16 cellular contexts compared by ENCODE assay signal in the genomic region with DNA sequence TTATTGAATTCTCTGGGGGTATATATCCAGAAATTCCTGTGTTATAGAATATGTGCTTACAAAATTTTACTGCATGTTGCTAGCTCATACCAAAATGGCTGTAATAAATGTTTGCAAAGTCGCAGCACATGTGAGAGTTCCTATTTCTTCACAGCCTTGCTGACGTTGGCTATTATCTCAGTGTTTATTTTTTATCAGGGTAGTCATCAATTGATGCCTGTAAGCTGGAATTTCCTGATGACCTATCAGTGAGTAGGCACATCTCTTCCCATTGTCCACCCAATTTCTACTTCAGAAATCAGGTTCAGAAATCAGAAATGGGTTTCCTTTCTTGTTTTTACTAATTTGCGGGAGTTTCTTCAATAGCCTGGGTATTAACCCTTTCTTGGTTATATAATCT.
DNase-seq lines count a peak whose midpoint lies in the region; ATAC-seq, FAIRE-seq and TF ChIP-seq lines count a peak whose summit lies in the region.
"Had no signal": no experiment of that assay in that cellular context is flagged by ENCODE, and none has a peak within 500 bp of the region (broad histone marks: within the 10 kb centered on the region; RNA-seq: fewer than 3 reads in every experiment).

No MANE protein-coding gene starts in this region.

- no peak overlapping the region for H3K27ac Mint-ChIP-seq in activated naive CD4-positive, alpha-beta T cell treated with anti-CD3 and anti-CD28 coated beads, Interleukin-2, amount 50 U/mL, for 72 hours
- H3K27ac Mint-ChIP-seq: activated CD8-positive, alpha-beta memory T cell treated with anti-CD3 and anti-CD28 coated beads, Interleukin-2, amount 10 ng/mL, durations not matched to agents 7 days and 5 days; activated naive CD4-positive, alpha-beta T cell treated with anti-CD3 and anti-CD28 coated beads for 36 hours; IgD-negative memory B cell; stimulated activated naive CD8-positive, alpha-beta T cell treated with anti-CD3 and anti-CD28 coated beads, Interleukin-15, Interleukin-2, amounts not matched to agents 100 ng/mL and 50 ng/mL, for 24 hours had no signal

- no peak for FAIRE-seq in H54 (lab: Jason Lieb, UNC)

- no peak overlapping the region for H3K4me3 ChIP-seq in fibroblast of pulmonary artery (replicated peaks; ENCODE audit: low read depth, low read length)
- H3K4me3 ChIP-seq: lower lobe of right lung had no signal

- peaks cover 0 to 3% of the 10 kb centered on the region in 2 donors for H3K9me3 Mint-ChIP-seq in activated naive CD4-positive, alpha-beta T cell treated with anti-CD3 and anti-CD28 coated beads, Interleukin-2, amount 50 U/mL, for 72 hours
- H3K9me3 Mint-ChIP-seq: activated naive CD4-positive, alpha-beta T cell treated with anti-CD3 and anti-CD28 coated beads for 36 hours; neural crest cell; stimulated activated naive CD8-positive, alpha-beta T cell treated with anti-CD3 and anti-CD28 coated beads, Interleukin-15, Interleukin-2, amounts not matched to agents 100 ng/mL and 50 ng/mL, for 24 hours had no signal

- TF ChIP-seq CTCF in fibroblast of pulmonary artery (IDR thresholded peaks at IDR 0.05; ENCODE audit: low read length, missing control alignments): no peak

- H3K36me3 Mint-ChIP-seq in activated naive CD4-positive, alpha-beta T cell treated with anti-CD3 and anti-CD28 coated beads, Interleukin-2, amount 50 U/mL, for 72 hours: no peaks in the 10 kb centered on the region
- H3K36me3 Mint-ChIP-seq: activated CD8-positive, alpha-beta memory T cell treated with anti-CD3 and anti-CD28 coated beads, Interleukin-2, amount 10 ng/mL, durations not matched to agents 7 days and 5 days had no signal

- no peak for TF ChIP-seq POLR2A in H54 (IDR thresholded peaks at IDR 0.05; ENCODE audit: low read depth, low read length)

- DNase-seq in H54 (ENCODE audit: insufficient read length, low spot score): peak; percentile 9
- peak; percentile 36 for DNase-seq in T1000 (lab: John Stamatoyannopoulos, UW)
- peak; percentile 65 for DNase-seq in fibroblast of pulmonary artery (ENCODE audit: low read depth)
- DNase-seq in NCI-H2196 treated with DMSO at 0.1 percent for 48 hours (lab: John Stamatoyannopoulos, UW; ENCODE audit: unreplicated experiment): no peak
- DNase-seq in activated naive CD4-positive, alpha-beta T cell treated with anti-CD3 and anti-CD28 coated beads, Interleukin-2, amount 50 U/mL, for 72 hours (ENCODE audit: low spot score in 2 of 2): no peak
- no peak for DNase-seq in glomerular visceral epithelial cell (ENCODE audit: extremely low spot score)
- DNase-seq: activated CD8-positive, alpha-beta memory T cell treated with anti-CD3 and anti-CD28 coated beads, Interleukin-2, amount 10 ng/mL, durations not matched to agents 7 days and 5 days; activated naive CD4-positive, alpha-beta T cell treated with anti-CD3 and anti-CD28 coated beads for 36 hours; erythroblast; lower lobe of right lung; NCI-H1105; NCI-H446 had no signal

- ATAC-seq in GM18511 (IDR thresholded peaks at IDR 0.05; ENCODE audit: unreplicated experiment): no peak
- no peak for ATAC-seq in activated naive CD4-positive, alpha-beta T cell treated with anti-CD3 and anti-CD28 coated beads, Interleukin-2, amount 50 U/mL, for 72 hours
- ATAC-seq: activated CD8-positive, alpha-beta memory T cell treated with anti-CD3 and anti-CD28 coated beads, Interleukin-2, amount 10 ng/mL, durations not matched to agents 7 days and 5 days; lower lobe of right lung had no signal

Comparison
In these comparisons a context has a peak if more than half of its experiments do, and no peak if none do; other contexts are left out.
1. DNase-seq: peak in H54 (single experiment), T1000 (single experiment) and fibroblast of pulmonary artery (single experiment); none in NCI-H2196 treated with DMSO at 0.1 percent for 48 hours (single experiment), activated naive CD4-positive, alpha-beta T cell treated with anti-CD3 and anti-CD28 coated beads, Interleukin-2, amount 50 U/mL, for 72 hours (0 of 2) and glomerular visceral epithelial cell (single experiment).